ENCODE assay signal across 1 cellular context in genomic region chr2:203714112-203714511, GRCh38.
TF ChIP-seq lines count a peak whose summit lies in the region.

No MANE protein-coding gene starts in this region.

TF ChIP-seq in GM23338, 12 proteins besides CTCF, POLR2A, EP300 and RAD21 (continued from another document):
- TF ChIP-seq REST (IDR thresholded peaks at IDR 0.05; ENCODE audit: unreplicated experiment) (no peak), ZNF462 (CRISPR knock-in tag; IDR thresholded peaks at IDR 0.05) (no peak), CREB1 (CRISPR knock-in tag; IDR thresholded peaks at IDR 0.05; ENCODE audit: low read depth) (no peak), ETS1 (IDR thresholded peaks at IDR 0.05) (no peak), JUNB (IDR thresholded peaks at IDR 0.05; ENCODE audit: unreplicated experiment) (no peak), STAT1 (IDR thresholded peaks at IDR 0.05; ENCODE audit: unreplicated experiment) (no peak), EZH2 (IDR thresholded peaks at IDR 0.05; ENCODE audit: low read depth, unreplicated experiment) (no peak), ZNF114 (CRISPR knock-in tag; IDR thresholded peaks at IDR 0.05) (no peak)
